ENCODE assay signal across 2 cellular contexts in the genomic region with DNA sequence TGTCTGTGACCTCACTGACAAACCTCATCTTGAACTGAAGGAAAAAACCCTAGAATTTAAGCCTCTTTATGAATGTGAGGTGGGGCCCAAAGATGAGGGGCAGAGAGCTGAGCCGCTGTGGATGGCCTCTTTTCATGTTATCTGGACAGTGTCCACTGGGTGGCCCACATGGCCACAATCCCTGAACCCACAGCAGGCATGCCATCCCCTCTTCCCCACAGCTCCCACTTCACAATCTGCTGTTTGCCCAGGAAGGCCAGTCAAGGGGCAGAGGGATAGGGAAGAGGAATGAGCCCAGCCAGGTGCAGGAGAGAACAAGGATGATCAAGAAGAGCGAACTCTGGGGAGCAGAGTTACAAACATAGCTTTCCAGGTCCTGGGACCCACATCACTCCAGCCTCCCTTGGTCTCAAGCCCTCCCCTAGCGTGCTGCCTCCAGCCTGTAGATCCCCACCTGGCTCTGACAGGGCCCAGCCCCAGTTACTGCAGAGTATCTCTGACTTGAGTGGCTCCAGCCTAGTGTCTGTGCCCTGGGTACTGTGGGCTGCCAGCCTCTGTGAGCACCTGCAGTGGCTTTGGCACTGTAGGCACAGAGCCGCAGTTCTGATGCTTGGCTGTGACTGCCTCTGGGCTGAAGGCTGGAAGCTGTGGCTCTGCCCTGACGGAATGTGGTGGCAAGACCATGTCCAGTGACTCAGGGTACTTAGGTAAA.
TF ChIP-seq lines count a peak whose summit lies in the region.

No MANE protein-coding gene starts in this region.

TF ChIP-seq in A549, 52 proteins besides CTCF, POLR2A, EP300 and RAD21 (continued from another document):
- TF ChIP-seq, protein P1, sequence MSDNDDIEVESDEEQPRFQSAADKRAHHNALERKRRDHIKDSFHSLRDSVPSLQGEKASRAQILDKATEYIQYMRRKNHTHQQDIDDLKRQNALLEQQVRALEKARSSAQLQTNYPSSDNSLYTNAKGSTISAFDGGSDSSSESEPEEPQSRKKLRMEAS (IDR thresholded peaks at IDR 0.05) = peak; percentile 29; the same call in 1 of the 2 replicates
- peak; percentile 14; the same call in 2 of the 3 replicates for TF ChIP-seq SMC3 (IDR thresholded peaks at IDR 0.05)
- no peak for TF ChIP-seq MAZ (IDR thresholded peaks at IDR 0.05; ENCODE audit: borderline replicate concordance, low read depth, low read length)
- TF ChIP-seq RNF2 (IDR thresholded peaks at IDR 0.05; ENCODE audit: borderline replicate concordance, low read depth) = no peak
- no peak for TF ChIP-seq SREBF2 (IDR thresholded peaks at IDR 0.05)
- peak; percentile 15 to 63; a peak in 3 of 5 replicates for TF ChIP-seq JUN (IDR thresholded peaks at IDR 0.05)
- TF ChIP-seq TP53 (CRISPR knock-in tag; IDR thresholded peaks at IDR 0.05) = peak; percentile 54; the same call in 1 of the 2 replicates
TF ChIP-seq in A549: peak in this region for 8.

TF ChIP-seq in SK-N-SH, 30 proteins besides CTCF, POLR2A, EP300 and RAD21 (continued from another document):
- TF ChIP-seq, protein P2, sequence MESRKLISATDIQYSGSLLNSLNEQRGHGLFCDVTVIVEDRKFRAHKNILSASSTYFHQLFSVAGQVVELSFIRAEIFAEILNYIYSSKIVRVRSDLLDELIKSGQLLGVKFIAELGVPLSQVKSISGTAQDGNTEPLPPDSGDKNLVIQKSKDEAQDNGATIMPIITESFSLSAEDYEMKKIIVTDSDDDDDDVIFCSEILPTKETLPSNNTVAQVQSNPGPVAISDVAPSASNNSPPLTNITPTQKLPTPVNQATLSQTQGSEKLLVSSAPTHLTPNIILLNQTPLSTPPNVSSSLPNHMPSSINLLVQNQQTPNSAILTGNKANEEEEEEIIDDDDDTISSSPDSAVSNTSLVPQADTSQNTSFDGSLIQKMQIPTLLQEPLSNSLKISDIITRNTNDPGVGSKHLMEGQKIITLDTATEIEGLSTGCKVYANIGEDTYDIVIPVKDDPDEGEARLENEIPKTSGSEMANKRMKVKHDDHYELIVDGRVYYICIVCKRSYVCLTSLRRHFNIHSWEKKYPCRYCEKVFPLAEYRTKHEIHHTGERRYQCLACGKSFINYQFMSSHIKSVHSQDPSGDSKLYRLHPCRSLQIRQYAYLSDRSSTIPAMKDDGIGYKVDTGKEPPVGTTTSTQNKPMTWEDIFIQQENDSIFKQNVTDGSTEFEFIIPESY (IDR thresholded peaks at IDR 0.05; ENCODE audit: borderline replicate concordance, low read depth) = no peak
